ENCODE assay signal across 9 cellular contexts in the genomic region with DNA sequence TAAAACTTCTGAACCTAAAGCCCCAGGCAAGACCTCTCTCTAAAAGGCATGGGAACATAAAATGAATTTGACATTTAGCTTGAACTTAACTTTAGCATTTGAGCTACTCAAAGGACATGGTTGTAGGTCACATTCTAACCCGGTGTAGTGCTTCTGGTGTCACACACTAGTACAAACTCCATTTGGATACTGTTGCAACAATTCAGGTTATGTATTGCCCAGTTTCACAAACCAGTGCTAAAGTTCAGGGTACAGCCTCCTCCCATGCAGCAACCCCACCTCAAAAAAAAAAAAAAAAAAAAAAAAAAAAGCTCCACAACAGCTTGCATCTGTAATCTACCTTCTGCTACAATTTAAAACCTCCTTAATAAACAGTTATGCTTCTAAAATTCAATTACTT. TPM values are rescaled to one million over a fixed set of nuclear protein-coding genes. Genes with fewer than 3 reads are reported as not detected.
DNase-seq lines count a peak whose midpoint lies in the region; ATAC-seq and TF ChIP-seq lines count a peak whose summit lies in the region.
"Had no signal": no experiment of that assay in that cellular context is flagged by ENCODE, and none has a peak within 500 bp of the region (broad histone marks: within the 10 kb centered on the region; RNA-seq: fewer than 3 reads in every experiment).

No MANE protein-coding gene starts in this region.

- no peak overlapping the region for H3K4me3 Mint-ChIP-seq in T-helper 2 cell treated with Interferon-gamma antibody and Interleukin-4, amounts not matched to agents 5 μg/mL and 100 μg/mL, for 36 hours
- H3K4me3 Mint-ChIP-seq in activated T-helper 17 cell treated with anti-CD3 and anti-CD28 coated beads, Interleukin-2, amount 50 U/mL, for 72 hours, result peak overlapping the region; percentile 97
- H3K4me3 Mint-ChIP-seq in immature natural killer cell, result peak overlapping the region in 2 of 5 donors; percentile 3 to 33

- peaks cover 4 to 14% (median 12%) of the 10 kb centered on the region in 4 donors for H3K9me3 ChIP-seq in stomach

- DNase-seq in T-helper 2 cell treated with Interferon-gamma antibody and Interleukin-4, amounts not matched to agents 5 μg/mL and 100 μg/mL, for 36 hours (ENCODE audit: low spot score), result no peak
- DNase-seq in T-helper 2 cell (no peak), immature natural killer cell (no peak), stomach (no peak), germinal center (ENCODE audit: low spot score) (no peak)
- DNase-seq in activated effector memory CD4-positive, alpha-beta T cell treated with anti-CD3 and anti-CD28 coated beads, Interleukin-2, amount 50 U/mL, for 16 hours, result no peak
- DNase-seq: NCI-H146 had no signal

- H3K4me3 ChIP-seq in stomach, result no peak overlapping the region

- TF ChIP-seq CTCF in stomach (IDR thresholded peaks at IDR 0.05), result no peak

- peaks cover 46% of the 10 kb centered on the region for H3K4me1 Mint-ChIP-seq in T-helper 2 cell treated with Interferon-gamma antibody and Interleukin-4, amounts not matched to agents 5 μg/mL and 100 μg/mL, for 36 hours (ENCODE audit: low read depth)
- peaks cover 30% of the 10 kb centered on the region for H3K4me1 Mint-ChIP-seq in activated T-helper 17 cell treated with anti-CD3 and anti-CD28 coated beads, Interleukin-2, amount 50 U/mL, for 72 hours
- peaks cover 59 to 83% of the 10 kb centered on the region in 2 donors for H3K4me1 Mint-ChIP-seq in immature natural killer cell

- H3K36me3 Mint-ChIP-seq in T-helper 2 cell treated with Interferon-gamma antibody and Interleukin-4, amounts not matched to agents 5 μg/mL and 100 μg/mL, for 36 hours (ENCODE audit: low read depth), result peaks cover 41% of the 10 kb centered on the region
- H3K36me3 Mint-ChIP-seq in activated T-helper 17 cell treated with anti-CD3 and anti-CD28 coated beads, Interleukin-2, amount 50 U/mL, for 72 hours (ENCODE audit: low read depth), result peaks cover 37% of the 10 kb centered on the region
- H3K36me3 Mint-ChIP-seq in immature natural killer cell, result peaks cover 5 to 11% (median 6%) of the 10 kb centered on the region in 3 donors

- H3K4me1 ChIP-seq in stomach, result peaks cover 23 to 75% (median 49%) of the 10 kb centered on the region in 4 donors

- H3K27ac Mint-ChIP-seq in T-helper 2 cell treated with Interferon-gamma antibody and Interleukin-4, amounts not matched to agents 5 μg/mL and 100 μg/mL, for 36 hours, result peak overlapping the region; percentile 24
- peak overlapping the region; percentile 93 for H3K27ac Mint-ChIP-seq in activated T-helper 17 cell treated with anti-CD3 and anti-CD28 coated beads, Interleukin-2, amount 50 U/mL, for 72 hours
- H3K27ac Mint-ChIP-seq in immature natural killer cell, result peak overlapping the region in 5 of 6 donors; percentile 21 to 85 (median 68)

- no peaks in the 10 kb centered on the region for H3K36me3 ChIP-seq in stomach

- H3K27me3 Mint-ChIP-seq in T-helper 2 cell treated with Interferon-gamma antibody and Interleukin-4, amounts not matched to agents 5 μg/mL and 100 μg/mL, for 36 hours (ENCODE audit: low read depth), result no peaks in the 10 kb centered on the region
- H3K27me3 Mint-ChIP-seq in activated T-helper 17 cell treated with anti-CD3 and anti-CD28 coated beads, Interleukin-2, amount 50 U/mL, for 72 hours, result no peaks in the 10 kb centered on the region
- peaks cover 0 to 3% (median 0%) of the 10 kb centered on the region in 3 donors for H3K27me3 Mint-ChIP-seq in immature natural killer cell (ENCODE audit: low read depth in 3 of 3)

- no peaks in the 10 kb centered on the region for H3K27me3 ChIP-seq in stomach

- peak overlapping the region in 3 of 5 donors; percentile 29 to 56 (median 43) for H3K27ac ChIP-seq in stomach

- peaks cover 19% of the 10 kb centered on the region for H3K9me3 Mint-ChIP-seq in T-helper 2 cell treated with Interferon-gamma antibody and Interleukin-4, amounts not matched to agents 5 μg/mL and 100 μg/mL, for 36 hours
- no peaks in the 10 kb centered on the region for H3K9me3 Mint-ChIP-seq in activated T-helper 17 cell treated with anti-CD3 and anti-CD28 coated beads, Interleukin-2, amount 50 U/mL, for 72 hours
- H3K9me3 Mint-ChIP-seq in immature natural killer cell, result peaks cover 0 to 13% (median 9%) of the 10 kb centered on the region in 6 donors

- WGBS in stomach, 5 donors, result 6 to 32% (median 17%) methylated on average over 1 of the region's 1 CpG

- TF ChIP-seq EP300 in stomach (IDR thresholded peaks at IDR 0.05), result no peak

- intact Hi-C loops in stomach (cut with DNase I; ENCODE audit: low total_unique reads), result no loop called here

- no peak for ATAC-seq in activated T-helper 17 cell treated with anti-CD3 and anti-CD28 coated beads, Interleukin-2, amount 50 U/mL, for 72 hours (replicated peaks)
- ATAC-seq in HG02571 (IDR thresholded peaks at IDR 0.05; ENCODE audit: unreplicated experiment), result no peak

- TF ChIP-seq POLR2A in stomach (IDR thresholded peaks at IDR 0.05), result no peak

RNA-seq across cellular contexts. Expression of a gene that starts 7.8 kb away (rescaled TPM):
- total RNA-seq in activated T-helper 17 cell treated with anti-CD3 and anti-CD28 coated beads, Interleukin-2, amount 50 U/mL, for 72 hours, result 10 to 100 TPM; 31.4 to 36.7 TPM
- polyA plus RNA-seq in immature natural killer cell (10 to 100 TPM in 1 of 3 donors, 1 to 10 TPM in 2; 7.8 to 11.5 (median 9.3) TPM), stomach (10 to 100 TPM in 1 of 3 donors, 1 to 10 TPM in 2; 8.2 to 10.7 (median 8.3) TPM)
- 10 to 100 TPM; 14.6 to 46.4 (median 31.0) TPM for total RNA-seq in stomach

RNA-seq across cellular contexts. Expression of a gene that starts 38.6 kb away (rescaled TPM):
- total RNA-seq in activated T-helper 17 cell treated with anti-CD3 and anti-CD28 coated beads, Interleukin-2, amount 50 U/mL, for 72 hours, result 1 to 10 TPM; 3.5 to 6.4 TPM
- 10 to 100 TPM in 2 of 3 donors, 1 to 10 TPM in 1; 5.2 to 11.1 (median 10.0) TPM for polyA plus RNA-seq in immature natural killer cell
- 10 to 100 TPM in 4 of 5 donors, 1 to 10 TPM in 1; 5.3 to 60.0 (median 17.1) TPM for total RNA-seq in stomach
- 10 to 100 TPM in 2 of 3 donors, 1 to 10 TPM in 1; 8.2 to 19.7 (median 10.1) TPM for polyA plus RNA-seq in stomach

Comparison
In these comparisons a context has a peak if more than half of its experiments do, and no peak if none do; other contexts are left out.
1. H3K27ac Mint-ChIP-seq: peak in every context shown above with its lines; median percentile 93 in activated T-helper 17 cell treated with anti-CD3 and anti-CD28 coated beads, Interleukin-2, amount 50 U/mL, for 72 hours; 68 in immature natural killer cell; 24 in T-helper 2 cell treated with Interferon-gamma antibody and Interleukin-4, amounts not matched to agents 5 μg/mL and 100 μg/mL, for 36 hours.